ENCODE assay signal across 1 cellular context in the genomic region with DNA sequence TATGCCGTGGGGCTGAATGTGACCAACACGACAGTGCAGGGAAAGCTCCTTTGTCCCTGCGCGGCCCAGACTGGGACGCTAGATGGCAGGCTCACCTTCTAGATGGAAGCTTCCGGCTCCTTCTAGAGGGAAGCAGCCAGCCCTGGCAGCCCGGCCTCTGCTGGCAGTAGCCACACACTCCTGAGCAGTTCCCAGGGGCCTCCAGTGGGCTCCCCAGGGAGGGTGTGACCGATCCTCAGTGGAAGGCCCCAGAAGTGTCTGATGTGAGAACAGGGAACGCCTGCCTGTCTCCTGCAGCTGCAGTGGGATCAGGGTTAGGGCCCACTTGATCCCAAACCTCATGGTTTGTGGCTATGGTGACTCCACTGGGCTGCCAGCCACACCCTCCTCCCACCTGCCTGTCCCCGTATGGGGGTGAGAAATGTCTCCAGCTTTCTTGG.
TF ChIP-seq lines count a peak whose summit lies in the region.

No MANE protein-coding gene starts in this region.

TF ChIP-seq in HepG2, 621 proteins besides CTCF, POLR2A, EP300 and RAD21 (continued from another document and continues in another):
- TF ChIP-seq, protein P1, sequence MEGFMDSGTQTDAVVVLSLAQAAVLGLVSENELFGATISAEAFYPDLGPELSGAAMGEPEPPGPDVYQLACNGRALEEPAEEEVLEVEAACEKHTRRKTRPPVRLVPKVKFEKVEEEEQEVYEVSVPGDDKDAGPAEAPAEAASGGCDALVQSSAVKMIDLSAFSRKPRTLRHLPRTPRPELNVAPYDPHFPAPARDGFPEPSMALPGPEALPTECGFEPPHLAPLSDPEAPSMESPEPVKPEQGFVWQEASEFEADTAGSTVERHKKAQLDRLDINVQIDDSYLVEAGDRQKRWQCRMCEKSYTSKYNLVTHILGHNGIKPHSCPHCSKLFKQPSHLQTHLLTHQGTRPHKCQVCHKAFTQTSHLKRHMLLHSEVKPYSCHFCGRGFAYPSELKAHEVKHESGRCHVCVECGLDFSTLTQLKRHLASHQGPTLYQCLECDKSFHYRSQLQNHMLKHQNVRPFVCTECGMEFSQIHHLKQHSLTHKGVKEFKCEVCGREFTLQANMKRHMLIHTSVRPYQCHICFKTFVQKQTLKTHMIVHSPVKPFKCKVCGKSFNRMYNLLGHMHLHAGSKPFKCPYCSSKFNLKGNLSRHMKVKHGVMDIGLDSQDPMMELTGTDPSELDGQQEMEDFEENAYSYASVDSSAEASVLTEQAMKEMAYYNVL (CRISPR knock-in tag; IDR thresholded peaks at IDR 0.05; ENCODE audit: borderline replicate concordance): peak; percentile 73; the same call in 1 of the 2 replicates
- TF ChIP-seq CBX2 (IDR thresholded peaks at IDR 0.05; ENCODE audit: low read depth, low read length) (no peak), CBX2 (CRISPR knock-in tag; IDR thresholded peaks at IDR 0.05; ENCODE audit: low read depth) (no peak), YY1 (IDR thresholded peaks at IDR 0.05; ENCODE audit: insufficient read depth, insufficient replicate concordance, low read depth, low read length) (peak; percentile 71), ONECUT2 (CRISPR knock-in tag; IDR thresholded peaks at IDR 0.05) (no peak), ZNF121 (CRISPR knock-in tag; IDR thresholded peaks at IDR 0.05) (peak; percentile 76), ZNF781 (CRISPR knock-in tag; IDR thresholded peaks at IDR 0.05; ENCODE audit: borderline replicate concordance, not compliant biosample characterization) (peak; percentile 54), ZNF749 (CRISPR knock-in tag; IDR thresholded peaks at IDR 0.05; ENCODE audit: borderline replicate concordance) (no peak), KDM3A (CRISPR knock-in tag; IDR thresholded peaks at IDR 0.05; ENCODE audit: low read depth) (peak; percentile 91), ZNF501 (CRISPR knock-in tag; IDR thresholded peaks at IDR 0.05) (peak; percentile 71), ZNF569 (CRISPR knock-in tag; IDR thresholded peaks at IDR 0.05; ENCODE audit: borderline replicate concordance) (no peak), SAFB2 (CRISPR knock-in tag; IDR thresholded peaks at IDR 0.05; ENCODE audit: borderline replicate concordance, low read depth) (0 out of 2 replicates have a peak, but pooled peaks have one; percentile 35), BCL6 (CRISPR knock-in tag; IDR thresholded peaks at IDR 0.05) (peak; percentile 43; the same call in 1 of the 2 replicates), KAT8 (CRISPR knock-in tag; IDR thresholded peaks at IDR 0.05) (peak; percentile 79; the same call in 1 of the 2 replicates), PRPF4 (IDR thresholded peaks at IDR 0.05; ENCODE audit: low read depth, low read length, poor library complexity, severe bottlenecking) (no peak), GATA4 (IDR thresholded peaks at IDR 0.05; ENCODE audit: borderline replicate concordance, low read depth) (no peak), TGIF2 (CRISPR knock-in tag; IDR thresholded peaks at IDR 0.05) (no peak), POGZ (CRISPR knock-in tag; IDR thresholded peaks at IDR 0.05) (peak; percentile 54; the same call in 1 of the 2 replicates), KLF13 (CRISPR knock-in tag; IDR thresholded peaks at IDR 0.05) (no peak), KLF15 (CRISPR knock-in tag; IDR thresholded peaks at IDR 0.05; ENCODE audit: borderline replicate concordance) (no peak), TEAD2 (CRISPR knock-in tag; IDR thresholded peaks at IDR 0.05) (no peak), CREB1 (IDR thresholded peaks at IDR 0.05) (no peak), CREB1 (CRISPR knock-in tag; IDR thresholded peaks at IDR 0.05) (no peak), EED (CRISPR knock-in tag; IDR thresholded peaks at IDR 0.05) (no peak), TEAD3 (CRISPR knock-in tag; optimal IDR thresholded peaks at IDR 0.05; ENCODE audit: borderline replicate concordance) (peak; percentile 75), SETDB1 (CRISPR knock-in tag; IDR thresholded peaks at IDR 0.05; ENCODE audit: borderline replicate concordance) (no peak), ZNF883 (CRISPR knock-in tag; IDR thresholded peaks at IDR 0.05; ENCODE audit: not compliant biosample characterization) (peak; percentile 67), ADNP (CRISPR knock-in tag; IDR thresholded peaks at IDR 0.05) (no peak), ZNF605 (CRISPR knock-in tag; IDR thresholded peaks at IDR 0.05) (no peak), CAMTA2 (CRISPR knock-in tag; IDR thresholded peaks at IDR 0.05; ENCODE audit: borderline replicate concordance) (peak; percentile 32; the same call in 1 of the 2 replicates)
- TF ChIP-seq, protein P2, sequence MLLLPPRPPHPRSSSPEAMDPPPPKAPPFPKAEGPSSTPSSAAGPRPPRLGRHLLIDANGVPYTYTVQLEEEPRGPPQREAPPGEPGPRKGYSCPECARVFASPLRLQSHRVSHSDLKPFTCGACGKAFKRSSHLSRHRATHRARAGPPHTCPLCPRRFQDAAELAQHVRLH (CRISPR knock-in tag; IDR thresholded peaks at IDR 0.05; ENCODE audit: borderline replicate concordance, low read depth): peak; percentile 63; the same call in 1 of the 2 replicates
- TF ChIP-seq, protein P3, sequence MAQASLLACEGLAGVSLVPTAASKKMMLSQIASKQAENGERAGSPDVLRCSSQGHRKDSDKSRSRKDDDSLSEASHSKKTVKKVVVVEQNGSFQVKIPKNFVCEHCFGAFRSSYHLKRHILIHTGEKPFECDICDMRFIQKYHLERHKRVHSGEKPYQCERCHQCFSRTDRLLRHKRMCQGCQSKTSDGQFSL (CRISPR knock-in tag; IDR thresholded peaks at IDR 0.05): no peak
- TF ChIP-seq, protein P4, sequence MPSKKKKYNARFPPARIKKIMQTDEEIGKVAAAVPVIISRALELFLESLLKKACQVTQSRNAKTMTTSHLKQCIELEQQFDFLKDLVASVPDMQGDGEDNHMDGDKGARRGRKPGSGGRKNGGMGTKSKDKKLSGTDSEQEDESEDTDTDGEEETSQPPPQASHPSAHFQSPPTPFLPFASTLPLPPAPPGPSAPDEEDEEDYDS (CRISPR knock-in tag; IDR thresholded peaks at IDR 0.05): peak; percentile 54; the same call in 1 of the 2 replicates
- TF ChIP-seq, protein P5, sequence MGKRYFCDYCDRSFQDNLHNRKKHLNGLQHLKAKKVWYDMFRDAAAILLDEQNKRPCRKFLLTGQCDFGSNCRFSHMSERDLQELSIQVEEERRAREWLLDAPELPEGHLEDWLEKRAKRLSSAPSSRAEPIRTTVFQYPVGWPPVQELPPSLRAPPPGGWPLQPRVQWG (CRISPR knock-in tag; IDR thresholded peaks at IDR 0.05; ENCODE audit: borderline replicate concordance, low read depth): no peak
- TF ChIP-seq, protein P6, sequence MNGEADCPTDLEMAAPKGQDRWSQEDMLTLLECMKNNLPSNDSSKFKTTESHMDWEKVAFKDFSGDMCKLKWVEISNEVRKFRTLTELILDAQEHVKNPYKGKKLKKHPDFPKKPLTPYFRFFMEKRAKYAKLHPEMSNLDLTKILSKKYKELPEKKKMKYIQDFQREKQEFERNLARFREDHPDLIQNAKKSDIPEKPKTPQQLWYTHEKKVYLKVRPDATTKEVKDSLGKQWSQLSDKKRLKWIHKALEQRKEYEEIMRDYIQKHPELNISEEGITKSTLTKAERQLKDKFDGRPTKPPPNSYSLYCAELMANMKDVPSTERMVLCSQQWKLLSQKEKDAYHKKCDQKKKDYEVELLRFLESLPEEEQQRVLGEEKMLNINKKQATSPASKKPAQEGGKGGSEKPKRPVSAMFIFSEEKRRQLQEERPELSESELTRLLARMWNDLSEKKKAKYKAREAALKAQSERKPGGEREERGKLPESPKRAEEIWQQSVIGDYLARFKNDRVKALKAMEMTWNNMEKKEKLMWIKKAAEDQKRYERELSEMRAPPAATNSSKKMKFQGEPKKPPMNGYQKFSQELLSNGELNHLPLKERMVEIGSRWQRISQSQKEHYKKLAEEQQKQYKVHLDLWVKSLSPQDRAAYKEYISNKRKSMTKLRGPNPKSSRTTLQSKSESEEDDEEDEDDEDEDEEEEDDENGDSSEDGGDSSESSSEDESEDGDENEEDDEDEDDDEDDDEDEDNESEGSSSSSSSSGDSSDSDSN (CRISPR knock-in tag; IDR thresholded peaks at IDR 0.05): peak; percentile 49; the same call in 1 of the 2 replicates
- TF ChIP-seq, protein P7, sequence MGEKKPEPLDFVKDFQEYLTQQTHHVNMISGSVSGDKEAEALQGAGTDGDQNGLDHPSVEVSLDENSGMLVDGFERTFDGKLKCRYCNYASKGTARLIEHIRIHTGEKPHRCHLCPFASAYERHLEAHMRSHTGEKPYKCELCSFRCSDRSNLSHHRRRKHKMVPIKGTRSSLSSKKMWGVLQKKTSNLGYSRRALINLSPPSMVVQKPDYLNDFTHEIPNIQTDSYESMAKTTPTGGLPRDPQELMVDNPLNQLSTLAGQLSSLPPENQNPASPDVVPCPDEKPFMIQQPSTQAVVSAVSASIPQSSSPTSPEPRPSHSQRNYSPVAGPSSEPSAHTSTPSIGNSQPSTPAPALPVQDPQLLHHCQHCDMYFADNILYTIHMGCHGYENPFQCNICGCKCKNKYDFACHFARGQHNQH (CRISPR knock-in tag; IDR thresholded peaks at IDR 0.05): peak; percentile 79; the same call in 1 of the 2 replicates
- TF ChIP-seq, protein P8, sequence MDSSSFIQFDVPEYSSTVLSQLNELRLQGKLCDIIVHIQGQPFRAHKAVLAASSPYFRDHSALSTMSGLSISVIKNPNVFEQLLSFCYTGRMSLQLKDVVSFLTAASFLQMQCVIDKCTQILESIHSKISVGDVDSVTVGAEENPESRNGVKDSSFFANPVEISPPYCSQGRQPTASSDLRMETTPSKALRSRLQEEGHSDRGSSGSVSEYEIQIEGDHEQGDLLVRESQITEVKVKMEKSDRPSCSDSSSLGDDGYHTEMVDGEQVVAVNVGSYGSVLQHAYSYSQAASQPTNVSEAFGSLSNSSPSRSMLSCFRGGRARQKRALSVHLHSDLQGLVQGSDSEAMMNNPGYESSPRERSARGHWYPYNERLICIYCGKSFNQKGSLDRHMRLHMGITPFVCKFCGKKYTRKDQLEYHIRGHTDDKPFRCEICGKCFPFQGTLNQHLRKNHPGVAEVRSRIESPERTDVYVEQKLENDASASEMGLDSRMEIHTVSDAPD (CRISPR knock-in tag; IDR thresholded peaks at IDR 0.05): no peak
- TF ChIP-seq, protein P9, sequence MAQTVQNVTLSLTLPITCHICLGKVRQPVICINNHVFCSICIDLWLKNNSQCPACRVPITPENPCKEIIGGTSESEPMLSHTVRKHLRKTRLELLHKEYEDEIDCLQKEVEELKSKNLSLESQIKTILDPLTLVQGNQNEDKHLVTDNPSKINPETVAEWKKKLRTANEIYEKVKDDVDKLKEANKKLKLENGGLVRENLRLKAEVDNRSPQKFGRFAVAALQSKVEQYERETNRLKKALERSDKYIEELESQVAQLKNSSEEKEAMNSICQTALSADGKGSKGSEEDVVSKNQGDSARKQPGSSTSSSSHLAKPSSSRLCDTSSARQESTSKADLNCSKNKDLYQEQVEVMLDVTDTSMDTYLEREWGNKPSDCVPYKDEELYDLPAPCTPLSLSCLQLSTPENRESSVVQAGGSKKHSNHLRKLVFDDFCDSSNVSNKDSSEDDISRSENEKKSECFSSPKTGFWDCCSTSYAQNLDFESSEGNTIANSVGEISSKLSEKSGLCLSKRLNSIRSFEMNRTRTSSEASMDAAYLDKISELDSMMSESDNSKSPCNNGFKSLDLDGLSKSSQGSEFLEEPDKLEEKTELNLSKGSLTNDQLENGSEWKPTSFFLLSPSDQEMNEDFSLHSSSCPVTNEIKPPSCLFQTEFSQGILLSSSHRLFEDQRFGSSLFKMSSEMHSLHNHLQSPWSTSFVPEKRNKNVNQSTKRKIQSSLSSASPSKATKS (CRISPR knock-in tag; IDR thresholded peaks at IDR 0.05): 0 out of 2 replicates have a peak, but pooled peaks have one; percentile 48
- TF ChIP-seq, protein P10, sequence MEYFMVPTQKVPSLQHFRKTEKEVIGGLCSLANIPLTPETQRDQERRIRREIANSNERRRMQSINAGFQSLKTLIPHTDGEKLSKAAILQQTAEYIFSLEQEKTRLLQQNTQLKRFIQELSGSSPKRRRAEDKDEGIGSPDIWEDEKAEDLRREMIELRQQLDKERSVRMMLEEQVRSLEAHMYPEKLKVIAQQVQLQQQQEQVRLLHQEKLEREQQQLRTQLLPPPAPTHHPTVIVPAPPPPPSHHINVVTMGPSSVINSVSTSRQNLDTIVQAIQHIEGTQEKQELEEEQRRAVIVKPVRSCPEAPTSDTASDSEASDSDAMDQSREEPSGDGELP (IDR thresholded peaks at IDR 0.05; ENCODE audit: borderline replicate concordance, low read depth): no peak
- TF ChIP-seq, protein P11, sequence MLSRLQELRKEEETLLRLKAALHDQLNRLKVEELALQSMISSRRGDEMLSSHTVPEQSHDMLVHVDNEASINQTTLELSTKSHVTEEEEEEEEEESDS (CRISPR knock-in tag; IDR thresholded peaks at IDR 0.05; ENCODE audit: borderline replicate concordance): no peak
- TF ChIP-seq, protein P12, sequence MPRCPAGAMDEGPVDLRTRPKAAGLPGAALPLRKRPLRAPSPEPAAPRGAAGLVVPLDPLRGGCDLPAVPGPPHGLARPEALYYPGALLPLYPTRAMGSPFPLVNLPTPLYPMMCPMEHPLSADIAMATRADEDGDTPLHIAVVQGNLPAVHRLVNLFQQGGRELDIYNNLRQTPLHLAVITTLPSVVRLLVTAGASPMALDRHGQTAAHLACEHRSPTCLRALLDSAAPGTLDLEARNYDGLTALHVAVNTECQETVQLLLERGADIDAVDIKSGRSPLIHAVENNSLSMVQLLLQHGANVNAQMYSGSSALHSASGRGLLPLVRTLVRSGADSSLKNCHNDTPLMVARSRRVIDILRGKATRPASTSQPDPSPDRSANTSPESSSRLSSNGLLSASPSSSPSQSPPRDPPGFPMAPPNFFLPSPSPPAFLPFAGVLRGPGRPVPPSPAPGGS (CRISPR knock-in tag; IDR thresholded peaks at IDR 0.05): no peak
- TF ChIP-seq, protein P13, sequence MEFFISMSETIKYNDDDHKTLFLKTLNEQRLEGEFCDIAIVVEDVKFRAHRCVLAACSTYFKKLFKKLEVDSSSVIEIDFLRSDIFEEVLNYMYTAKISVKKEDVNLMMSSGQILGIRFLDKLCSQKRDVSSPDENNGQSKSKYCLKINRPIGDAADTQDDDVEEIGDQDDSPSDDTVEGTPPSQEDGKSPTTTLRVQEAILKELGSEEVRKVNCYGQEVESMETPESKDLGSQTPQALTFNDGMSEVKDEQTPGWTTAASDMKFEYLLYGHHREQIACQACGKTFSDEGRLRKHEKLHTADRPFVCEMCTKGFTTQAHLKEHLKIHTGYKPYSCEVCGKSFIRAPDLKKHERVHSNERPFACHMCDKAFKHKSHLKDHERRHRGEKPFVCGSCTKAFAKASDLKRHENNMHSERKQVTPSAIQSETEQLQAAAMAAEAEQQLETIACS (CRISPR knock-in tag; IDR thresholded peaks at IDR 0.05): no peak
